In genomic region chr19:3768748-3769099, GRCh38 we compare ENCODE assay signal across 1 cellular context.
A peak's percentile ranks its signal among the peaks of the same experiment; 100 is the strongest.
TF ChIP-seq lines count a peak whose summit lies in the region.

No MANE protein-coding gene starts in this region.

TF ChIP-seq in H1, 55 proteins besides CTCF, POLR2A, EP300 and RAD21:
- no peak for TF ChIP-seq ZNF274 (IDR thresholded peaks at IDR 0.05; ENCODE audit: borderline replicate concordance, extremely low read depth, low read length)
- TF ChIP-seq RFX5 (IDR thresholded peaks at IDR 0.05; ENCODE audit: borderline replicate concordance, low read depth, low read length) = no peak
- no peak for TF ChIP-seq CBX8 (IDR thresholded peaks at IDR 0.05; ENCODE audit: borderline replicate concordance, low read depth, low read length)
- no peak for TF ChIP-seq KDM4A (IDR thresholded peaks at IDR 0.05; ENCODE audit: low read depth, low read length, severe bottlenecking)
- no peak for TF ChIP-seq ATF3 (IDR thresholded peaks at IDR 0.05; ENCODE audit: insufficient read depth, low read depth, low read length)
- 0 out of 2 replicates have a peak, but pooled peaks have one; percentile 20 for TF ChIP-seq KDM1A (IDR thresholded peaks at IDR 0.05; ENCODE audit: borderline replicate concordance, low read length)
- no peak for TF ChIP-seq CBX5 (IDR thresholded peaks at IDR 0.05; ENCODE audit: low read depth, low read length)
TF ChIP-seq in H1: peak in this region for 1.
